ENCODE assay signal across 8 cellular contexts in the genomic region with DNA sequence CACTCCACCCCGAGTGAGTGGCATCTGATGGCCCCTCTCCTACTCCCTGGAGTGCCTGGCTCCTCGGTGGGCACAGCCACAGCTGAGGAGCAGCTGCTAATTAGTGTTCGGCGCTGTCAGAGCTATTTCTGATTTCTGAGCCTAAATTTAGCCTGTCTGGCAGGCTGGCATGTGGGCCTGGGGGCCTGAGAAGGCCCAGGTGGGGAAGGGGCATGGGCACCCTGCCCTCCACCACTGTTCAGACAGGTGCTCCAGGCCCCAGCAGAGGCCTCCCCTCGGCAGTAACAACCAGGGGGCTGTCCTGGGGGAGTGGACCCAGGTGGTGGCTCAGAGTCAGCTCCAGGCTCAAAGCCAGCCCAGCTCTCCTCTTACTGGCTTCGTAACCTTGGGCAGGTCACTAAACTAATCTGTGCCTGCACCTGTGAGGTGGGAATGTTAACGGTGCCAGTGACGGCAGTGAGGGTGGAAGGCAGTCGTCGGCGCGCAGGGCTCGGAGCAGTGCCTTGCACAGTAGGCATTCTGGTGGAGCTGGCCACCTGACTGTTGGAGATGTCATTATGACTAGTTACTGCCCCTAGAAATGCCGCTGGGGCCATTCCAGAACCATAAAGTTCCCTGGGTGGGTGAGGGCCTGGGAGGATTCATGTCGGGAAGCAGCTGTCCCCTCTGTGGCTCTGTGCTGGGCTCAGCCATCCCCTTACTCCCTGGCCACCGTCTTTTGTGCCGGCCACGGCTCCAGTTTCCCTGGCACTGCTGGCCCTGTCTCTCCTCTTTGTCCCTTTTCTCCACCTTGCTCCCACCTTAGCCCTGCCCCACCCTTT. TPM values are rescaled to one million over a fixed set of nuclear protein-coding genes. Genes with fewer than 3 reads are reported as not detected.
DNase-seq lines count a peak whose midpoint lies in the region; TF ChIP-seq lines count a peak whose summit lies in the region.
"Had no signal": no experiment of that assay in that cellular context is flagged by ENCODE, and none has a peak within 500 bp of the region (broad histone marks: within the 10 kb centered on the region; RNA-seq: fewer than 3 reads in every experiment).

No MANE protein-coding gene starts in this region.

- peaks cover 99% of the 10 kb centered on the region for H3K4me1 Mint-ChIP-seq in stimulated activated naive CD8-positive, alpha-beta T cell treated with anti-CD3 and anti-CD28 coated beads, Interleukin-15, Interleukin-2, amounts not matched to agents 100 ng/mL and 50 ng/mL, for 24 hours (ENCODE audit: low read depth)

- DNase-seq in Jurkat, Clone E6-1 (ENCODE audit: low read depth, low spot score), result no peak
- DNase-seq in activated CD4-positive, alpha-beta T cell treated with anti-CD3 and anti-CD28 coated beads, Interleukin-2, amount 50 U/mL, for 48 hours, result peak; percentile 62 to 68
- DNase-seq in left ventricle myocardium inferior, result no peak
- DNase-seq in NCI-H526 (lab: John Stamatoyannopoulos, UW), result no peak
- no peak for DNase-seq in NOMO-1 treated with dmso at 0.1 percent for 144 hours (lab: John Stamatoyannopoulos, UW; ENCODE audit: unreplicated experiment)
- DNase-seq in SIG-M5 (lab: John Stamatoyannopoulos, UW), result no peak

- H3K36me3 Mint-ChIP-seq in stimulated activated naive CD8-positive, alpha-beta T cell treated with anti-CD3 and anti-CD28 coated beads, Interleukin-15, Interleukin-2, amounts not matched to agents 100 ng/mL and 50 ng/mL, for 24 hours (ENCODE audit: low read depth), result peaks cover 38% of the 10 kb centered on the region

- H3K4me3 Mint-ChIP-seq in stimulated activated naive CD8-positive, alpha-beta T cell treated with anti-CD3 and anti-CD28 coated beads, Interleukin-15, Interleukin-2, amounts not matched to agents 100 ng/mL and 50 ng/mL, for 24 hours, result peak overlapping the region; percentile 99

- H3K27ac ChIP-seq in left ventricle myocardium inferior (replicated peaks), result peak overlapping the region; percentile 84

- H3K4me1 ChIP-seq in left ventricle myocardium inferior, result peaks cover 86% of the 10 kb centered on the region

- intact Hi-C loops in left ventricle myocardium inferior (cut with micrococcal nuclease), result no loop called here

- no peaks in the 10 kb centered on the region for H3K9me3 ChIP-seq in left ventricle myocardium inferior (replicated peaks)

- peak overlapping the region; percentile 98 for H3K27ac Mint-ChIP-seq in stimulated activated naive CD8-positive, alpha-beta T cell treated with anti-CD3 and anti-CD28 coated beads, Interleukin-15, Interleukin-2, amounts not matched to agents 100 ng/mL and 50 ng/mL, for 24 hours

- no peaks in the 10 kb centered on the region for H3K27me3 ChIP-seq in left ventricle myocardium inferior (ENCODE audit: low read depth)

- no peaks in the 10 kb centered on the region for H3K9me3 Mint-ChIP-seq in stimulated activated naive CD8-positive, alpha-beta T cell treated with anti-CD3 and anti-CD28 coated beads, Interleukin-15, Interleukin-2, amounts not matched to agents 100 ng/mL and 50 ng/mL, for 24 hours

- no peaks in the 10 kb centered on the region for H3K27me3 Mint-ChIP-seq in stimulated activated naive CD8-positive, alpha-beta T cell treated with anti-CD3 and anti-CD28 coated beads, Interleukin-15, Interleukin-2, amounts not matched to agents 100 ng/mL and 50 ng/mL, for 24 hours

- TF ChIP-seq CTCF in left ventricle myocardium inferior (IDR thresholded peaks at IDR 0.05; ENCODE audit: borderline replicate concordance), result no peak

- H3K36me3 ChIP-seq in left ventricle myocardium inferior, result no peaks in the 10 kb centered on the region

- peak overlapping the region; percentile 5; the same call in 1 of the 2 replicates for H3K4me3 ChIP-seq in Jurkat, Clone E6-1 (ENCODE audit: low read length)
- peak overlapping the region; percentile 53 for H3K4me3 ChIP-seq in left ventricle myocardium inferior

RNA-seq across cellular contexts. Expression of gene FMNL1, which starts 6.6 kb away (rescaled TPM):
- polyA plus RNA-seq in Jurkat, Clone E6-1 (2012; ENCODE audit: insufficient read depth, insufficient read length), result 276 TPM
- 8.7 TPM for total RNA-seq in left ventricle myocardium inferior

RNA-seq across cellular contexts. Expression of gene SPATA32, which starts 33.6 kb away (rescaled TPM):
- polyA plus RNA-seq in Jurkat, Clone E6-1 (2012; ENCODE audit: insufficient read depth, insufficient read length), result not detected
- not detected for total RNA-seq in left ventricle myocardium inferior
- total RNA-seq: fibroblast of villous mesenchyme had no signal

Comparison
In these comparisons a context has a peak if more than half of its experiments do, and no peak if none do; other contexts are left out.
1. DNase-seq: peak in activated CD4-positive, alpha-beta T cell treated with anti-CD3 and anti-CD28 coated beads, Interleukin-2, amount 50 U/mL, for 48 hours (2 of 2); none in Jurkat, Clone E6-1 (single experiment), left ventricle myocardium inferior (single experiment), NCI-H526 (0 of 2), NOMO-1 treated with dmso at 0.1 percent for 144 hours (single experiment) and SIG-M5 (single experiment).